8 cellular contexts compared by ENCODE assay signal in genomic region chr17:63842173-63842539, GRCh38. TPM values are rescaled to one million over a fixed set of nuclear protein-coding genes. Genes with fewer than 3 reads are reported as not detected.
DNase-seq lines count a peak whose midpoint lies in the region; ATAC-seq and TF ChIP-seq lines count a peak whose summit lies in the region.

No MANE protein-coding gene starts in this region.

- peaks cover 9% of the 10 kb centered on the region for H3K4me1 ChIP-seq in mesodermal cell (ENCODE audit: control insufficient read depth, insufficient read depth, low read length, poor library complexity, severe bottlenecking)

- ATAC-seq in GM21619 (IDR thresholded peaks at IDR 0.05; ENCODE audit: unreplicated experiment), result peak; percentile 20

- H3K27ac ChIP-seq in mesodermal cell (ENCODE audit: low read depth, low read length, severe bottlenecking), result peak overlapping the region; percentile 71

- 0 to 1% methylated on average over 23 to 33 of the region's 36 CpGs for WGBS in mesodermal cell (ENCODE audit: insufficient coverage in 2 of 2), 2 experiments

- peak; percentile 35 for DNase-seq in M059J (ENCODE audit: low read depth)
- DNase-seq in cardiac fibroblast (ENCODE audit: low read depth in 2 of 2), result peak in 1 of 2 donors; percentile 20
- peak; percentile 55 for DNase-seq in ureter (ENCODE audit: low spot score)
- no peak for DNase-seq in KG1 (lab: John Stamatoyannopoulos, UW)
- DNase-seq in NCI-H226, result no peak

- H3K36me3 ChIP-seq in mesodermal cell (ENCODE audit: control insufficient read depth, insufficient read depth, low read length), result peaks cover 13% of the 10 kb centered on the region

- H3K4me3 ChIP-seq in GM12875 (ENCODE audit: low read depth, low read length) (peak overlapping the region; percentile 55), cardiac fibroblast (replicated peaks in 1 of 2; ENCODE audit: low read depth in 2 of 2, low read length in 2 of 2) (peak overlapping the region; percentile 90), mesodermal cell (ENCODE audit: extremely low read depth, insufficient read depth, low read length, poor library complexity, severe bottlenecking) (peak overlapping the region; percentile 90)

- TF ChIP-seq CTCF in GM12875 (IDR thresholded peaks at IDR 0.05; ENCODE audit: borderline replicate concordance, insufficient read depth, low read depth, low read length) (no peak), cardiac fibroblast (IDR thresholded peaks at IDR 0.05; ENCODE audit: low read depth, low read length) (no peak)

- H3K9me3 ChIP-seq in mesodermal cell (ENCODE audit: control insufficient read depth, low read length), result no peaks in the 10 kb centered on the region

RNA-seq across cellular contexts. Expression of gene SMARCD2, which starts 0.3 kb away (rescaled TPM):
- 64.5 and 81.1 TPM in 2 replicates for total RNA-seq in M059J (2014; rRNA removed; shearing (Covaris generic))
- polyA plus RNA-seq in mesodermal cell (2013, experiment 1 of 2), result 59.3 TPM
- polyA plus RNA-seq in mesodermal cell (2013, experiment 2 of 2), result 52.7 TPM
- 90.6 TPM for total RNA-seq in ureter

RNA-seq across cellular contexts. Expression of gene FTSJ3, which starts 14.7 kb away (rescaled TPM):
- 59.4 and 98.1 TPM in 2 replicates for total RNA-seq in M059J (2014; rRNA removed; shearing (Covaris generic))
- polyA plus RNA-seq in mesodermal cell (2013, experiment 1 of 2), result 28.3 TPM
- polyA plus RNA-seq in mesodermal cell (2013, experiment 2 of 2), result 24.2 TPM
- 56.7 TPM for total RNA-seq in ureter

RNA-seq across cellular contexts. Expression of gene PSMC5, which starts 14.9 kb away (rescaled TPM):
- 38.3 and 47.6 TPM in 2 replicates for total RNA-seq in M059J (2014; rRNA removed; shearing (Covaris generic))
- 113 TPM for polyA plus RNA-seq in mesodermal cell (2013, experiment 1 of 2)
- 110 TPM for polyA plus RNA-seq in mesodermal cell (2013, experiment 2 of 2)
- total RNA-seq in ureter, result 121 TPM

RNA-seq across cellular contexts. Expression of gene CSH2, which starts 31.3 kb away (rescaled TPM):
- not detected in 2 replicates for total RNA-seq in M059J (2014; rRNA removed; shearing (Covaris generic))
- not detected for polyA plus RNA-seq in mesodermal cell (2013, experiment 1 of 2)
- polyA plus RNA-seq in mesodermal cell (2013, experiment 2 of 2), result not detected
- not detected for total RNA-seq in ureter

RNA-seq across cellular contexts. Expression of gene GH2, which starts 39.6 kb away (rescaled TPM):
- not detected in 2 replicates for total RNA-seq in M059J (2014; rRNA removed; shearing (Covaris generic))
- polyA plus RNA-seq in mesodermal cell (2013, experiment 1 of 2), result not detected
- not detected for polyA plus RNA-seq in mesodermal cell (2013, experiment 2 of 2)
- not detected for total RNA-seq in ureter

Comparison
In these comparisons a context has a peak if more than half of its experiments do, and no peak if none do; other contexts are left out.
1. DNase-seq: peak in M059J (single experiment) and ureter (single experiment); none in KG1 (single experiment) and NCI-H226 (single experiment).
2. Peak in every context shown above with its lines, with median percentiles within 50 percentile points of each other: H3K4me3 ChIP-seq.